In the genomic region with DNA sequence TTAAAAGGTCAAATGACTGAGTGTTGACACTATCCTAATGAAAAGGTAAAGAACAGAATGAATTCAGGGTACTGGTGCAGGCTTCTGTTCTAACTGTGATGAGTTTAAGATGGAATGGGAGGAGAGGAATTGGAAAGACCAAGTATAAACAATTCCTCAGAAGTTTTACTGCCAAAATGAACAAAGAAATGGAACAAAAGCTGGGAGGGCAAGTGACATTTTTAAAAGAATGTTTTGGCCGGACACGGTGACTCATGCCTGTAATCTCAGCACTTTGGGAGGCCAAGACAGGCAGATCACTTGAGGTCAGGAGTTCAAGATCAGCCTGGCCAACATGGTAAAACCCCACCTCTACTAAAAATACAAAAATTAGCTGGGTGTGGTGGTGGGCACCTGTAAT, we compare ENCODE assay signal across 8 cellular contexts.
DNase-seq lines count a peak whose midpoint lies in the region; ATAC-seq, FAIRE-seq and TF ChIP-seq lines count a peak whose summit lies in the region.
"Not testable (repeated sequence)": the region's sequence is repeated elsewhere in the genome, so short reads cannot be mapped to it uniquely, and the experiment has no call there.

No MANE protein-coding gene starts in this region.

- peaks cover 44% of the 10 kb centered on the region for H3F3A ChIP-seq in SK-N-SH (replicated peaks; ENCODE audit: insufficient read depth)

- not testable (repeated sequence) for TF ChIP-seq RAD21 in SK-N-SH (IDR thresholded peaks at IDR 0.05; ENCODE audit: low read length); K562 (CRISPR knock-in tag; conservative IDR thresholded peaks at IDR 0.05 in 1 of 2, IDR thresholded peaks at IDR 0.05 in 1 of 2)

- not testable (repeated sequence) for H3K9me1 ChIP-seq in K562 (ENCODE audit: control insufficient read depth, insufficient read depth, low read length)

- H3K9ac ChIP-seq in SK-N-SH; K562 (ENCODE audit: insufficient read depth in 1 of 2, low read depth in 2 of 2, low read length in 2 of 2): not testable (repeated sequence)
- H3K9ac ChIP-seq in skeletal muscle satellite cell (ENCODE audit: low read depth, low read length), result peak overlapping the region; percentile 18

- not testable (repeated sequence) for TF ChIP-seq CTCF in SK-N-SH (IDR thresholded peaks at IDR 0.05); K562 (IDR thresholded peaks at IDR 0.05 in 2 of 3, conservative IDR thresholded peaks at IDR 0.05 in 1 of 3; ENCODE audit: insufficient read depth in 2 of 3, low read depth in 1 of 3, low read length in 3 of 3)

- H3K9me2 ChIP-seq in SK-N-SH, result not testable (repeated sequence)

- not testable (repeated sequence) for BruUV-seq in K562 (replicated peaks; lab: Mats Ljungman, UMichigan)

- not testable (repeated sequence) for TF ChIP-seq EP300 in SK-N-SH (IDR thresholded peaks at IDR 0.05; ENCODE audit: borderline replicate concordance in 1 of 2, low read depth in 1 of 2, low read length in 1 of 2); K562 (IDR thresholded peaks at IDR 0.05; ENCODE audit: low read length)

- ATAC-seq in K562 (0 out of 3 replicates have a peak, but pooled peaks have one; percentile 17), right cardiac atrium (peak; percentile 77 to 89)

- not testable (repeated sequence) for TF ChIP-seq POLR2A in K562 (conservative IDR thresholded peaks at IDR 0.05)

- 19% methylated on average over 2 of the region's 2 CpGs for WGBS in SK-N-SH (ENCODE audit: low lambda C conversion rate)
- 0% methylated on average over 2 of the region's 2 CpGs for WGBS in K562 (ENCODE audit: insufficient coverage, low coverage, missing lambda C conversion rate)
- WGBS in right cardiac atrium, result 14% methylated on average over 2 of the region's 2 CpGs

- H3K27ac ChIP-seq in SK-N-SH (ENCODE audit: low read depth in 2 of 2, low read length in 1 of 2), result peak overlapping the region in 1 of 2 experiments; percentile 64; a peak in 2 of 4 replicates
- H3K27ac ChIP-seq in K562 (ENCODE audit: extremely low read depth, low read depth, low read length); right cardiac atrium (ENCODE audit: low read length): not testable (repeated sequence)

- H3K4me1 ChIP-seq in SK-N-SH (ENCODE audit: control insufficient read depth in 1 of 2, insufficient read depth in 2 of 2, low read depth in 1 of 2, low read length in 1 of 2) (peaks cover 0 to 38% of the 10 kb centered on the region in 2 experiments; a peak in 3 of 4 replicates), skeletal muscle satellite cell (ENCODE audit: control insufficient read depth, insufficient read depth, low read length) (peaks cover 60% of the 10 kb centered on the region)
- not testable (repeated sequence) for H3K4me1 ChIP-seq in K562 (replicated peaks in 1 of 2; ENCODE audit: control insufficient read depth in 2 of 2, insufficient read depth in 2 of 2, low read length in 2 of 2); right cardiac atrium (ENCODE audit: control insufficient read depth, insufficient read depth, low read length)

- not testable (repeated sequence) for H3K4me3 ChIP-seq in SK-N-SH (ENCODE audit: low read depth in 2 of 2, low read length in 1 of 2); K562; right cardiac atrium (ENCODE audit: low read length); skeletal muscle satellite cell (ENCODE audit: low read length)

- peak; percentile 58 for DNase-seq in AG08395 (ENCODE audit: low spot score)
- peak; percentile 45 for DNase-seq in GM03348 (ENCODE audit: low spot score)
- peak; percentile 61 for DNase-seq in HT1080 (ENCODE audit: low read depth)
- DNase-seq in SK-N-SH, result not testable (repeated sequence)
- peak in 1 of 4 experiments; percentile 30 for DNase-seq in K562 (ENCODE audit: extremely low read depth in 1 of 4, low spot score in 3 of 4)
- DNase-seq in fibroblast of gingiva (ENCODE audit: low read depth), result peak; percentile 78
- DNase-seq in right cardiac atrium, result peak in 2 of 3 donors; percentile 28 to 39

- peaks cover 28% of the 10 kb centered on the region; the same call in 1 of the 2 replicates for H3K79me2 ChIP-seq in SK-N-SH (ENCODE audit: insufficient read depth)
- H3K79me2 ChIP-seq in K562 (ENCODE audit: control insufficient read depth, insufficient read depth, low read length), result not testable (repeated sequence)

- not testable (repeated sequence) for H2AFZ ChIP-seq in SK-N-SH (ENCODE audit: low read depth); K562 (ENCODE audit: low read depth, low read length)

- H4K20me1 ChIP-seq in SK-N-SH (ENCODE audit: insufficient read depth); K562 (replicated peaks; ENCODE audit: control insufficient read depth, insufficient read depth, low read length): not testable (repeated sequence)

- FAIRE-seq in K562 (lab: Jason Lieb, UNC), result not testable (repeated sequence)

- H3K9me3 ChIP-seq in SK-N-SH; K562 (replicated peaks; ENCODE audit: control insufficient read depth, insufficient read depth, low read depth, low read length); right cardiac atrium (ENCODE audit: control insufficient read depth, low read length); skeletal muscle satellite cell (replicated peaks; ENCODE audit: low read length): not testable (repeated sequence)

- CTCF ChIA-PET in SK-N-SH (lab: Yijun Ruan, JAX), result interaction anchor here (2.1 kb wide), 1 partner anchor 10 kb away, joined by 11 read pairs; no protein-coding TSS in a partner anchor
- CTCF ChIA-PET in K562 (lab: Yijun Ruan, JAX; ENCODE audit: low intra/inter-chr PET ratio), result not testable (repeated sequence)

- H3K36me3 ChIP-seq in SK-N-SH (replicated peaks in 1 of 2; ENCODE audit: control insufficient read depth in 1 of 2, insufficient read depth in 2 of 2, low read length in 1 of 2); K562 (ENCODE audit: control insufficient read depth, insufficient read depth, low read length); skeletal muscle satellite cell (ENCODE audit: insufficient read depth, low read length): not testable (repeated sequence)

- in situ Hi-C loops in K562 (cut with MboI), result loop anchor here (25.0 kb wide), 1 partner anchor 202 kb away; no protein-coding TSS in a partner anchor

- peak overlapping the region; percentile 17; the same call in 1 of the 2 replicates for H3K4me2 ChIP-seq in SK-N-SH
- not testable (repeated sequence) for H3K4me2 ChIP-seq in K562 (ENCODE audit: insufficient read depth, low read length)
- peak overlapping the region; percentile 46 for H3K4me2 ChIP-seq in skeletal muscle satellite cell (ENCODE audit: low read length)

- intact Hi-C loops in K562 (cut with micrococcal nuclease); right cardiac atrium (cut with DNase I): not testable (repeated sequence)

- not testable (repeated sequence) for H3K27me3 ChIP-seq in SK-N-SH (ENCODE audit: insufficient read depth); K562 (ENCODE audit: control insufficient read depth in 2 of 2, insufficient read depth in 2 of 2, low read length in 2 of 2); right cardiac atrium (ENCODE audit: control insufficient read depth, insufficient read depth); skeletal muscle satellite cell (ENCODE audit: control insufficient read depth, insufficient read depth, low read length)

- POLR2A ChIA-PET in SK-N-SH (lab: Yijun Ruan, JAX), result not testable (repeated sequence)
- POLR2A ChIA-PET in K562 (lab: Yijun Ruan, JAX), result interaction anchor here (0.6 kb wide), 2 partner anchors 189 to 206 kb away, joined by 3 read pairs; no protein-coding TSS in a partner anchor

TF ChIP-seq in SK-N-SH, 30 proteins besides CTCF, POLR2A, EP300 and RAD21:
- peak; percentile 82 for TF ChIP-seq RXRA (IDR thresholded peaks at IDR 0.05; ENCODE audit: borderline replicate concordance, low read depth)
- peak; percentile 29; the same call in 1 of the 2 replicates for TF ChIP-seq FOSL2 (IDR thresholded peaks at IDR 0.05; ENCODE audit: borderline replicate concordance, low read depth)
- TF ChIP-seq TCF12 (IDR thresholded peaks at IDR 0.05), result peak; percentile 23; the same call in 1 of the 2 replicates
TF ChIP-seq in SK-N-SH: peak in this region for 3; not testable (repeated sequence) for 27.

TF ChIP-seq in K562, 482 proteins besides CTCF, POLR2A, EP300 and RAD21 (continues in another document):
- TF ChIP-seq FOSL1 (tag; conservative IDR thresholded peaks at IDR 0.05), result peak; percentile 71
- TF ChIP-seq SMARCE1 (IDR thresholded peaks at IDR 0.05), result peak; percentile 81
- peak; percentile 43; the same call in 1 of the 2 replicates for TF ChIP-seq ETV1 (tag; conservative IDR thresholded peaks at IDR 0.05; ENCODE audit: low read depth)
- peak; percentile 77 for TF ChIP-seq SMARCA4 (IDR thresholded peaks at IDR 0.05)
- peak; percentile 95 to 97 for TF ChIP-seq KDM1A (IDR thresholded peaks at IDR 0.05)
- peak; percentile 61; the same call in 1 of the 2 replicates for TF ChIP-seq JUND (IDR thresholded peaks at IDR 0.05; ENCODE audit: borderline replicate concordance, low read depth, low read length)
- TF ChIP-seq JUND (tag; IDR thresholded peaks at IDR 0.05; ENCODE audit: borderline replicate concordance, low read depth, low read length), result peak; percentile 57; the same call in 2 of the 3 replicates
- TF ChIP-seq PHF21A (IDR thresholded peaks at IDR 0.05; ENCODE audit: borderline replicate concordance, low read depth), result peak; percentile 70; the same call in 1 of the 2 replicates
- TF ChIP-seq ARID1B (IDR thresholded peaks at IDR 0.05), result peak; percentile 79
- TF ChIP-seq NCOR1 (IDR thresholded peaks at IDR 0.05), result peak; percentile 47
- TF ChIP-seq CBFA2T3 (IDR thresholded peaks at IDR 0.05), result peak; percentile 42
- TF ChIP-seq DPF2 (IDR thresholded peaks at IDR 0.05), result peak; percentile 84
- 0 out of 4 replicates have a peak, but pooled peaks of 1 of the 2 experiments have one; percentile 32 for TF ChIP-seq RCOR1 (IDR thresholded peaks at IDR 0.05; ENCODE audit: borderline replicate concordance in 1 of 2, low read depth in 2 of 2, low read length in 2 of 2)
- peak in 1 of 2 experiments; percentile 69; a peak in 1 of 4 replicates for TF ChIP-seq HDAC1 (IDR thresholded peaks at IDR 0.05)
- 0 out of 2 replicates have a peak, but pooled peaks have one; percentile 18 for TF ChIP-seq CBFA2T2 (conservative IDR thresholded peaks at IDR 0.05)
